Comparison of ENCODE assay signal across 10 cellular contexts in genomic region chr1:31577515-31578191, GRCh38. TPM values are rescaled to one million over a fixed set of nuclear protein-coding genes. Genes with fewer than 3 reads are reported as not detected.
DNase-seq lines count a peak whose midpoint lies in the region; ATAC-seq and TF ChIP-seq lines count a peak whose summit lies in the region.
"Had no signal": no experiment of that assay in that cellular context is flagged by ENCODE, and none has a peak within 500 bp of the region (broad histone marks: within the 10 kb centered on the region; RNA-seq: fewer than 3 reads in every experiment).

No MANE protein-coding gene starts in this region.

- H3K4me1 ChIP-seq in right cardiac atrium (ENCODE audit: control insufficient read depth, insufficient read depth, low read length) = peaks cover 19% of the 10 kb centered on the region
- peaks cover 0 to 77% (median 70%) of the 10 kb centered on the region in 4 donors for H3K4me1 ChIP-seq in sigmoid colon

- no peaks in the 10 kb centered on the region for H3K9me3 ChIP-seq in right cardiac atrium (ENCODE audit: control insufficient read depth, low read length)
- no peaks in the 10 kb centered on the region for H3K9me3 ChIP-seq in sigmoid colon

- peak in 1 of 4 donors; percentile 52 for TF ChIP-seq EP300 in sigmoid colon (IDR thresholded peaks at IDR 0.05)

- no peak for TF ChIP-seq CTCF in sigmoid colon (IDR thresholded peaks at IDR 0.05)

- H3K27me3 ChIP-seq in right cardiac atrium (ENCODE audit: control insufficient read depth, insufficient read depth) = no peaks in the 10 kb centered on the region
- no peaks in the 10 kb centered on the region for H3K27me3 ChIP-seq in sigmoid colon

- ATAC-seq in right cardiac atrium = no peak
- no peak for ATAC-seq in HG03045 (IDR thresholded peaks at IDR 0.05; ENCODE audit: unreplicated experiment)
- no peak for ATAC-seq in HG03159 (IDR thresholded peaks at IDR 0.05; ENCODE audit: unreplicated experiment)

- TF ChIP-seq POLR2A in sigmoid colon (IDR thresholded peaks at IDR 0.05) = peak in 1 of 2 donors; percentile 28

- DNase-seq in DMS53 (lab: John Stamatoyannopoulos, UW) = peak; percentile 76
- DNase-seq in astrocyte of the hippocampus (ENCODE audit: low read depth, low spot score) = peak; percentile 66
- no peak for DNase-seq in right cardiac atrium
- DNase-seq in sigmoid colon = peak; percentile 78
- DNase-seq in CD1c-positive myeloid dendritic cell (ENCODE audit: extremely low spot score) = no peak
- no peak for DNase-seq in midbrain (lab: John Stamatoyannopoulos, UW)
- DNase-seq: stimulated activated CD8-positive, alpha-beta memory T cell treated with anti-CD3 and anti-CD28 coated beads, Interleukin-4, amount 100 ng/mL, for 48 hours had no signal

- peak overlapping the region; percentile 72 for H3K4me3 ChIP-seq in right cardiac atrium (ENCODE audit: low read length)
- peak overlapping the region; percentile 59 to 77 (median 70) for H3K4me3 ChIP-seq in sigmoid colon

- no peaks in the 10 kb centered on the region for H3K36me3 ChIP-seq in sigmoid colon

- intact Hi-C loops in right cardiac atrium (cut with DNase I) = no loop called here
- intact Hi-C loops in sigmoid colon (cut with DNase I) = no loop called here

- peak overlapping the region; percentile 91 for H3K27ac ChIP-seq in right cardiac atrium (ENCODE audit: low read length)
- H3K27ac ChIP-seq in sigmoid colon = peak overlapping the region; percentile 94 to 98 (median 96)

- WGBS in right cardiac atrium = 44% methylated on average over 6 of the region's 6 CpGs
- WGBS in sigmoid colon, 2 donors = 14 to 63% methylated on average over 6 of the region's 6 CpGs

RNA-seq across cellular contexts. Expression of gene TINAGL1, which starts 1.3 kb away (rescaled TPM):
- total RNA-seq in right cardiac atrium = 100 to 1,000 TPM in 3 of 4 donors, 10 to 100 TPM in 1; 94.7 to 141 (median 122) TPM
- polyA plus RNA-seq in right cardiac atrium = 186 TPM
- 100 to 1,000 TPM in 3 of 4 donors, 10 to 100 TPM in 1; 62.9 to 238 (median 132) TPM for total RNA-seq in sigmoid colon
- polyA plus RNA-seq in sigmoid colon = 10 to 100 TPM; 21.0 to 87.9 (median 40.9) TPM
- total RNA-seq: natural killer cell treated with Interleukin-12 subunit alpha and Interleukin-12 subunit beta and Interleukin-15 and Interleukin-18, amount 100 ng/mL, for 72 hours had no signal

RNA-seq across cellular contexts. Expression of gene HCRTR1, which starts 39.8 kb away (rescaled TPM):
- total RNA-seq in right cardiac atrium (under 1 TPM in 2 of 4 donors, not detected in 2; 0.14 to 0.37 TPM), sigmoid colon (not detected)
- polyA plus RNA-seq in right cardiac atrium (0.18 TPM), sigmoid colon (under 1 TPM in 1 of 3 donors, not detected in 2; 0.03 TPM)
- total RNA-seq: natural killer cell treated with Interleukin-12 subunit alpha and Interleukin-12 subunit beta and Interleukin-15 and Interleukin-18, amount 100 ng/mL, for 72 hours had no signal

Comparison
In these comparisons a context has a peak if more than half of its experiments do, and no peak if none do; other contexts are left out.
1. DNase-seq: peak in DMS53 (single experiment), astrocyte of the hippocampus (single experiment) and sigmoid colon (single experiment); none in right cardiac atrium (0 of 3), CD1c-positive myeloid dendritic cell (single experiment) and midbrain (single experiment).